ENCODE assay signal across 22 cellular contexts in the genomic region with DNA sequence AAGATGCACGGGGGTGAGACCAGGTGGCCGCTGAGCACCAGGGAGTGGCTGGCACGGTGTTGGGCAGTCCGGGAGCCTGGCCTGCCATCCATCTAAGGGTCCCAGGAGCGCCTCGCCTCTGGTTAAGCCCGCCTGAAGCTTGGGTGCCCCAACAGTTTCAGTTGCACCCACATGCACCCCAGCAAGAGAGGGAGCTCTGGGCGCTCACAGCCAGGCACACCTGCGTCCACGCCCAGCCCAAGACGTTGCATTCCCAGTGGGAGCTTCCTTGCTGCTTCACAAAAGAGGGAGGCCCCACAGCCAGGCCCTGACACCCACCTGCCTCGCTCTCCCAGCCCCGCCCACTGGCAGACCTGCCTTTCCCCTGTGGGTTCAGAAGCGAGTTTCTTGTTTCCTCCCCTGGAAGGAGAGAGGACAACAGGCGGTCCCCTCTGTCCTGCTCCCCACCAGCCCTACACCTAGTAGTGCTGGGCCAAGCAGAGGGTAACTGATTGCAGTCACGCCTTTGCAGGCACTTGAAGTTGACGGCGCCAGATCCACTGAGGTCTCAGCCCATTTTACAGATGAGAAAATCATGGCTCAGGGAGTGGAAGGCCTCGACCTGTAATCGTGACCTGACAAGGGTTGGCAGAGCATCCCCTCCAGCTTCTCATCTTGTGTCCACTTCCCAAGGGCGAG. TPM values are rescaled to one million over a fixed set of nuclear protein-coding genes. Genes with fewer than 3 reads are reported as not detected.
DNase-seq lines count a peak whose midpoint lies in the region; ATAC-seq and TF ChIP-seq lines count a peak whose summit lies in the region.
"Had no signal": no experiment of that assay in that cellular context is flagged by ENCODE, and none has a peak within 500 bp of the region (broad histone marks: within the 10 kb centered on the region; RNA-seq: fewer than 3 reads in every experiment).

No MANE protein-coding gene starts in this region.

- WGBS in sigmoid colon, 2 donors, result 72 to 80% methylated on average over 21 of the region's 21 CpGs

- ATAC-seq in DND-41 (ENCODE audit: insufficient read depth, low read depth) (peak; percentile 5; the same call in 2 of the 3 replicates), RWPE2 (ENCODE audit: low read depth) (no peak), left lung (no peak)
- ATAC-seq: activated T-cell treated with anti-CD3 and anti-CD28 coated beads, Interleukin-2, amount 50 U/mL, for 4 hours; GM12878; stimulated activated effector memory CD8-positive, alpha-beta T cell treated with anti-CD3 and anti-CD28 coated beads, Interleukin-12 subunit alpha, Interleukin-12 subunit beta, amount 100 ng/mL, for 72 hours had no signal

- H4K20me1 ChIP-seq in DND-41 (ENCODE audit: insufficient read depth, low read length), result peaks cover 73% of the 10 kb centered on the region

- H3K4me3 ChIP-seq in DND-41 (ENCODE audit: low read depth in 1 of 2, low read length in 2 of 2), result no peak overlapping the region
- no peak overlapping the region for H3K4me3 ChIP-seq in RWPE2 (ENCODE audit: severe bottlenecking)
- no peak overlapping the region for H3K4me3 ChIP-seq in left lung
- no peak overlapping the region for H3K4me3 ChIP-seq in sigmoid colon
- H3K4me3 ChIP-seq: colonic mucosa, GM12878, upper lobe of left lung had no signal

- no peak for TF ChIP-seq POLR2A in sigmoid colon (IDR thresholded peaks at IDR 0.05)

- H3K27ac ChIP-seq in DND-41 (ENCODE audit: low read length) (no peak overlapping the region), RWPE2 (ENCODE audit: poor library complexity, severe bottlenecking) (no peak overlapping the region), left lung (no peak overlapping the region), sigmoid colon (no peak overlapping the region)
- H3K27ac ChIP-seq: colonic mucosa, WERI-Rb-1 had no signal

- TF ChIP-seq EP300 in sigmoid colon (IDR thresholded peaks at IDR 0.05), result no peak

- H3K4me2 ChIP-seq in DND-41 (ENCODE audit: insufficient read depth, low read length), result no peak overlapping the region

- H3K36me3 ChIP-seq in DND-41 (ENCODE audit: insufficient read depth, low read length) (peaks cover 70% of the 10 kb centered on the region), RWPE2 (ENCODE audit: low read depth) (no peaks in the 10 kb centered on the region), left lung (peaks cover 0 to 9% of the 10 kb centered on the region in 2 donors), sigmoid colon (peaks cover 0 to 39% (median 8%) of the 10 kb centered on the region in 4 donors)
- H3K36me3 ChIP-seq: colonic mucosa, WERI-Rb-1 had no signal

- H3K9me3 ChIP-seq in DND-41 (ENCODE audit: insufficient read depth, low read length, severe bottlenecking), result no peaks in the 10 kb centered on the region
- no peaks in the 10 kb centered on the region for H3K9me3 ChIP-seq in RWPE2 (ENCODE audit: severe bottlenecking)
- H3K9me3 ChIP-seq in left lung, result no peaks in the 10 kb centered on the region
- H3K9me3 ChIP-seq in sigmoid colon, result no peaks in the 10 kb centered on the region
- H3K9me3 ChIP-seq: colonic mucosa, upper lobe of left lung had no signal

- H2AFZ ChIP-seq in DND-41 (ENCODE audit: low read depth, low read length), result no peak overlapping the region

- TF ChIP-seq CTCF in DND-41 (IDR thresholded peaks at IDR 0.05; ENCODE audit: borderline replicate concordance, extremely low read depth, low read length, poor library complexity, severe bottlenecking) (no peak), RWPE2 (IDR thresholded peaks at IDR 0.05; ENCODE audit: poor library complexity, severe bottlenecking) (no peak), left lung (IDR thresholded peaks at IDR 0.05) (no peak), sigmoid colon (IDR thresholded peaks at IDR 0.05) (no peak)

- no peak overlapping the region for H3K9ac ChIP-seq in DND-41 (ENCODE audit: low read depth, low read length)

- intact Hi-C loops in left lung (cut with DNase I) (no loop called here), sigmoid colon (cut with DNase I) (no loop called here)

- H3K27me3 ChIP-seq in DND-41 (ENCODE audit: insufficient read depth, low read length, poor library complexity) (no peaks in the 10 kb centered on the region), RWPE2 (ENCODE audit: insufficient read depth, poor library complexity, severe bottlenecking) (no peaks in the 10 kb centered on the region), left lung (no peaks in the 10 kb centered on the region), sigmoid colon (no peaks in the 10 kb centered on the region)
- H3K27me3 ChIP-seq: colonic mucosa, upper lobe of left lung had no signal

- H3K4me1 ChIP-seq in DND-41 (ENCODE audit: insufficient read depth, low read length) (no peaks in the 10 kb centered on the region), RWPE2 (ENCODE audit: insufficient read depth, poor library complexity, severe bottlenecking) (peaks cover 24% of the 10 kb centered on the region), left lung (peaks cover 3 to 39% of the 10 kb centered on the region in 2 donors), sigmoid colon (peaks cover 0 to 17% (median 15%) of the 10 kb centered on the region in 4 donors)

- DNase-seq in DND-41 (no peak), RWPE2 (ENCODE audit: low spot score) (peak; percentile 62), left lung (peak; percentile 28 to 58), sigmoid colon (peak; percentile 53), Ammon's horn (ENCODE audit: low spot score) (no peak), iPS-NIHi7 (ENCODE audit: extremely low spot score) (no peak)
- no peak for DNase-seq in activated CD8-positive, alpha-beta memory T cell treated with anti-CD3 and anti-CD28 coated beads, Interleukin-2, amount 50 U/mL, for 48 hours
- DNase-seq: activated CD4-positive, alpha-beta T cell treated with anti-CD3 and anti-CD28 coated beads, Interleukin-2, amount 10 ng/mL, durations not matched to agents 24 days and 14 days; activated naive CD4-positive, alpha-beta T cell treated with anti-CD3 and anti-CD28 coated beads for 36 hours; activated T-cell treated with anti-CD3 and anti-CD28 coated beads, Interleukin-2, amount 50 U/mL, for 4 hours; colonic mucosa; effector CD8-positive, alpha-beta T cell; Kasumi-1; mesenchymal stem cell; NCI-H510A; OCI-M1; stimulated activated CD4-positive, alpha-beta T cell treated with anti-CD3 and anti-CD28 coated beads, Interleukin-4, amount 100 ng/mL, for 24 hours; T-helper 9 cell had no signal

- peaks cover 28% of the 10 kb centered on the region for H3K79me2 ChIP-seq in DND-41 (ENCODE audit: insufficient read depth, low read length)

RNA-seq across cellular contexts. Expression of a gene that starts 35.4 kb away (rescaled TPM):
- 10 to 100 TPM; 34.5 to 39.6 TPM for total RNA-seq in left lung
- total RNA-seq in sigmoid colon, result 10 to 100 TPM; 28.1 to 69.2 (median 46.2) TPM
- polyA plus RNA-seq in sigmoid colon, result 10 to 100 TPM; 16.6 to 29.8 (median 18.6) TPM
- total RNA-seq: GM12878 had no signal
- polyA plus RNA-seq: GM12878 had no signal

Comparison
In these comparisons a context has a peak if more than half of its experiments do, and no peak if none do; other contexts are left out.
1. DNase-seq: peak in RWPE2 (single experiment), left lung (2 of 2) and sigmoid colon (single experiment); none in DND-41 (single experiment), Ammon's horn (single experiment), iPS-NIHi7 (single experiment) and activated CD8-positive, alpha-beta memory T cell treated with anti-CD3 and anti-CD28 coated beads, Interleukin-2, amount 50 U/mL, for 48 hours (single experiment).